Comparison of ENCODE assay signal across 13 cellular contexts in genomic region chr14:103102689-103103260, GRCh38. TPM values are rescaled to one million over a fixed set of nuclear protein-coding genes. Genes with fewer than 3 reads are reported as not detected.
"Had no signal": no experiment of that assay in that cellular context is flagged by ENCODE, and none has a peak within 500 bp of the region (broad histone marks: within the 10 kb centered on the region; RNA-seq: fewer than 3 reads in every experiment).

No MANE protein-coding gene starts in this region.

- H3K9me3 ChIP-seq: body of pancreas, pancreas, spleen, tibial artery had no signal

- H3K4me3 ChIP-seq: body of pancreas, tibial artery had no signal

- H3K36me3 Mint-ChIP-seq: activated naive CD8-positive, alpha-beta T cell; naive thymus-derived CD8-positive, alpha-beta T cell; stimulated activated naive B cell treated with anti-CD40 and anti-IgM and Interleukin-4, amounts not matched to agents 10 μg/mL and 1 μg/mL and 100 μg/mL, for 72 hours had no signal

- H3K9me3 Mint-ChIP-seq: naive thymus-derived CD8-positive, alpha-beta T cell; stimulated activated naive B cell treated with anti-CD40 and anti-IgM and Interleukin-4, amounts not matched to agents 10 μg/mL and 1 μg/mL and 100 μg/mL, for 72 hours had no signal

- H3K36me3 ChIP-seq: pancreas, spleen, tibial artery had no signal

- ATAC-seq: foreskin keratinocyte; naive thymus-derived CD8-positive, alpha-beta T cell; stimulated activated naive B cell treated with anti-CD40 and anti-IgM and Interleukin-4, amounts not matched to agents 10 μg/mL and 1 μg/mL and 100 μg/mL, for 72 hours had no signal

- H3K27ac Mint-ChIP-seq: activated naive CD8-positive, alpha-beta T cell; naive thymus-derived CD8-positive, alpha-beta T cell had no signal

- DNase-seq: activated CD4-positive, alpha-beta T cell treated with anti-CD3 and anti-CD28 coated beads for 1 hour; dorsolateral prefrontal cortex; naive thymus-derived CD8-positive, alpha-beta T cell; spleen; stimulated activated naive B cell treated with anti-CD40 and anti-IgM and Interleukin-4, amounts not matched to agents 10 μg/mL and 1 μg/mL and 100 μg/mL, for 72 hours; tibial artery had no signal

- H3K4me1 ChIP-seq: foreskin keratinocyte had no signal

- H3K27me3 ChIP-seq: body of pancreas, pancreas had no signal

- H3K27ac ChIP-seq: body of pancreas, dorsolateral prefrontal cortex, epithelial cell of prostate, foreskin keratinocyte, pancreas, tibial artery had no signal

- H3K4me3 Mint-ChIP-seq: activated naive CD8-positive, alpha-beta T cell had no signal

RNA-seq across cellular contexts. Expression of gene EXOC3L4, which starts 8.2 kb away (rescaled TPM):
- total RNA-seq: foreskin keratinocyte; naive thymus-derived CD8-positive, alpha-beta T cell had no signal
- polyA plus RNA-seq: foreskin keratinocyte; naive thymus-derived CD8-positive, alpha-beta T cell had no signal

RNA-seq across cellular contexts. Expression of gene LBHD2, which starts 18.8 kb away (rescaled TPM):
- total RNA-seq: body of pancreas; fibroblast of lung; foreskin keratinocyte; kidney epithelial cell; naive thymus-derived CD8-positive, alpha-beta T cell; pancreas; spleen had no signal
- polyA plus RNA-seq: fibroblast of lung; foreskin keratinocyte; naive thymus-derived CD8-positive, alpha-beta T cell; pancreas had no signal

RNA-seq across cellular contexts. Expression of gene TNFAIP2, which starts 20.5 kb away (rescaled TPM):
- polyA plus RNA-seq: naive thymus-derived CD8-positive, alpha-beta T cell had no signal
